23 cellular contexts compared by ENCODE assay signal in the genomic region with DNA sequence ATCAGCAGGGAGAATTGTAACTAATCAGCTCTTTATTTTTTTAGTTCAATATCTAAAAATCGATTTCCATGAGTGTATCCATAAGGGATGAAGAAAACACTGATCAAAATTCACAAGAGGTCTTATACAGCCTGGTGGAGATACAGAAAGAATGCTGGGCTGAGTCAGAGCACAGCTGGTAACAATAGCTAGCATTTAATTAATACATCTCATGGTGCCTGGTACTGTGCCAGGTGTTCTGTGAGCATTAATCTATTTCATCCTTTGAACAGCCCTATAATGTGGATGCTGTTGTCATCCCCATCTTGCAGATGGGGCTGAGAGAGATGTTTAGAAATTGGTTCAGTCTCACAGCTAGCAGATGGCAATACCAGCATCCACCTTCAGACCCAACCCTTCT.
DNase-seq lines count a peak whose midpoint lies in the region; FAIRE-seq and TF ChIP-seq lines count a peak whose summit lies in the region.
"Had no signal": no experiment of that assay in that cellular context is flagged by ENCODE, and none has a peak within 500 bp of the region (broad histone marks: within the 10 kb centered on the region; RNA-seq: fewer than 3 reads in every experiment).

No MANE protein-coding gene starts in this region.

- H3K4me1 ChIP-seq in SJSA1 (replicated peaks), result peaks cover 53% of the 10 kb centered on the region
- H3K4me1 ChIP-seq: stomach had no signal

- FAIRE-seq in GM19239 (lab: Jason Lieb, UNC), result peak; percentile 45
- FAIRE-seq: frontal cortex had no signal

- TF ChIP-seq CTCF in lower leg skin (IDR thresholded peaks at IDR 0.05), result no peak

- no peak for TF ChIP-seq POLR2A in lower leg skin (IDR thresholded peaks at IDR 0.05)

- DNase-seq in AG20443 (ENCODE audit: low spot score), result peak; percentile 8
- DNase-seq in GM19239 (ENCODE audit: insufficient read length, low spot score), result no peak
- no peak for DNase-seq in SJSA1 (ENCODE audit: low read depth in 1 of 2, low spot score in 2 of 2)
- peak; percentile 34 for DNase-seq in fibroblast of the conjunctiva (ENCODE audit: low read depth)
- DNase-seq in activated T-cell treated with anti-CD3 and anti-CD28 coated beads for 4 hours, result no peak
- no peak for DNase-seq in lower leg skin (ENCODE audit: low spot score in 2 of 2)
- DNase-seq in HuH-7 (ENCODE audit: low spot score), result no peak
- DNase-seq: activated CD4-positive, alpha-beta T cell treated with anti-CD3 and anti-CD28 coated beads, Interleukin-2, amount 10 ng/mL, durations not matched to agents 24 days and 14 days; activated naive CD4-positive, alpha-beta T cell; activated T-cell treated with anti-CD3 and anti-CD28 coated beads, Interleukin-2, amount 50 U/mL, for 48 hours; CD4-positive, CD25-positive, alpha-beta regulatory T cell; left colon; NCI-H1092 treated with DMSO at 0.1 percent for 48 hours; NCI-H2029; NK-92 treated with Interleukin-12 subunit alpha and Interleukin-12 subunit beta, amount 100 ng/mL, for 24 hours; PC-3; posterior cingulate gyrus; right cardiac atrium; stimulated activated CD4-positive, alpha-beta T cell treated with anti-CD3 and anti-CD28 coated beads, Interleukin-2, amount 100 ng/mL, for 24 hours; stomach; T1000; WERI-Rb-1 had no signal

- no peaks in the 10 kb centered on the region; the same call in 1 of the 2 replicates for H3K9me3 ChIP-seq in SJSA1 (replicated peaks)
- H3K9me3 ChIP-seq: stomach had no signal

- intact Hi-C loops in lower leg skin (cut with DNase I; ENCODE audit: low total_unique reads), result no loop called here

- 0 out of 2 replicates have a peak overlapping the region, but pooled peaks have one; percentile 85 for H3K27ac ChIP-seq in SJSA1
- H3K27ac ChIP-seq: stomach, WERI-Rb-1 had no signal

- H3K4me3 ChIP-seq in SJSA1, result no peak overlapping the region
- H3K4me3 ChIP-seq in lower leg skin (ENCODE audit: low read depth, poor library complexity, severe bottlenecking), result no peak overlapping the region
- H3K4me3 ChIP-seq: stomach had no signal

- no peaks in the 10 kb centered on the region for H3K36me3 ChIP-seq in SJSA1
- H3K36me3 ChIP-seq: stomach, WERI-Rb-1 had no signal

- no peaks in the 10 kb centered on the region for H3K27me3 ChIP-seq in SJSA1 (replicated peaks)

- WGBS in lower leg skin, 2 donors, result 48 to 56% methylated on average over 1 of the region's 1 CpG

Comparison
In these comparisons a context has a peak if more than half of its experiments do, and no peak if none do; other contexts are left out.
1. DNase-seq: peak in AG20443 (single experiment) and fibroblast of the conjunctiva (single experiment); none in GM19239 (single experiment), SJSA1 (0 of 2), activated T-cell treated with anti-CD3 and anti-CD28 coated beads for 4 hours (single experiment), lower leg skin (0 of 2) and HuH-7 (single experiment).